11 cellular contexts compared by ENCODE assay signal in genomic region chr11:47111318-47111804, GRCh38.
DNase-seq lines count a peak whose midpoint lies in the region; ATAC-seq and TF ChIP-seq lines count a peak whose summit lies in the region.
"Had no signal": no experiment of that assay in that cellular context is flagged by ENCODE, and none has a peak within 500 bp of the region (broad histone marks: within the 10 kb centered on the region; RNA-seq: fewer than 3 reads in every experiment).

No MANE protein-coding gene starts in this region.

- no peaks in the 10 kb centered on the region for H3K27me3 Mint-ChIP-seq in memory B cell

- POLR2A ChIA-PET in A673 (lab: Charles Lee; ENCODE audit: low non-redundant PET) = no interaction called here

- no TSS peak for BruUV-seq in A673 (replicated peaks; lab: Mats Ljungman, UMichigan)

- H3K27ac ChIP-seq in A673 (ENCODE audit: low read depth, low read length, poor library complexity, severe bottlenecking) = no peak overlapping the region
- H3K27ac ChIP-seq: upper lobe of left lung had no signal

- no peak overlapping the region for H3K4me3 ChIP-seq in A673 (ENCODE audit: low read depth, low read length, poor library complexity, severe bottlenecking)
- H3K4me3 ChIP-seq: upper lobe of left lung had no signal

- H3K4me3 Mint-ChIP-seq in memory B cell = no peak overlapping the region

- H3K9me3 Mint-ChIP-seq in memory B cell = no peaks in the 10 kb centered on the region

- DNase-seq in NCI-H1436 treated with DMSO at 0.1 percent for 48 hours (lab: John Stamatoyannopoulos, UW) = peak; percentile 90
- DNase-seq in memory B cell (ENCODE audit: low spot score in 2 of 2) = no peak
- no peak for DNase-seq in A673 (ENCODE audit: low spot score)
- no peak for DNase-seq in kidney glomerular epithelial cell (lab: John Stamatoyannopoulos, UW)
- no peak for DNase-seq in activated CD4-positive, alpha-beta T cell treated with anti-CD3 and anti-CD28 coated beads, Interleukin-2, amount 50 U/mL, for 1 hour
- DNase-seq: activated T-cell treated with anti-CD3 and anti-CD28 coated beads, Interleukin-2, amount 50 U/mL, for 1 hour; left ventricle myocardium superior; upper lobe of left lung had no signal

- H3K27ac Mint-ChIP-seq in memory B cell = no peak overlapping the region

- no peaks in the 10 kb centered on the region for H3K36me3 ChIP-seq in A673 (ENCODE audit: insufficient read depth, low read length, poor library complexity, severe bottlenecking)
- H3K36me3 ChIP-seq: upper lobe of left lung had no signal

- H3K4me1 ChIP-seq in A673 (ENCODE audit: insufficient read depth, low read length, poor library complexity, severe bottlenecking) = no peaks in the 10 kb centered on the region

- H3K27me3 ChIP-seq in A673 (replicated peaks; ENCODE audit: insufficient read depth, low read depth, low read length, poor library complexity) = no peaks in the 10 kb centered on the region
- H3K27me3 ChIP-seq: upper lobe of left lung had no signal

- ATAC-seq in GM18867 (IDR thresholded peaks at IDR 0.05; ENCODE audit: unreplicated experiment) (peak; percentile 95), HG02763 (IDR thresholded peaks at IDR 0.05; ENCODE audit: unreplicated experiment) (peak; percentile 79), memory B cell (ENCODE audit: low read depth) (peak; percentile 43), GM19467 (IDR thresholded peaks at IDR 0.05; ENCODE audit: unreplicated experiment) (no peak)
- ATAC-seq: left ventricle myocardium superior had no signal

- H3K4me1 Mint-ChIP-seq in memory B cell = peaks cover 8% of the 10 kb centered on the region

- peaks cover 6% of the 10 kb centered on the region for H3K36me3 Mint-ChIP-seq in memory B cell

- TF ChIP-seq CTCF in A673 (conservative IDR thresholded peaks at IDR 0.05; ENCODE audit: low read depth, low read length) = no peak

- intact Hi-C loops in A673 (cut with micrococcal nuclease; ENCODE audit: unreplicated experiment) = no loop called here

- CTCF ChIA-PET in A673 (lab: Charles Lee) = no interaction called here

- H3K9me3 ChIP-seq in A673 (ENCODE audit: low read depth, low read length, poor library complexity, severe bottlenecking) = no peaks in the 10 kb centered on the region
- H3K9me3 ChIP-seq: upper lobe of left lung had no signal
